In the genomic region with DNA sequence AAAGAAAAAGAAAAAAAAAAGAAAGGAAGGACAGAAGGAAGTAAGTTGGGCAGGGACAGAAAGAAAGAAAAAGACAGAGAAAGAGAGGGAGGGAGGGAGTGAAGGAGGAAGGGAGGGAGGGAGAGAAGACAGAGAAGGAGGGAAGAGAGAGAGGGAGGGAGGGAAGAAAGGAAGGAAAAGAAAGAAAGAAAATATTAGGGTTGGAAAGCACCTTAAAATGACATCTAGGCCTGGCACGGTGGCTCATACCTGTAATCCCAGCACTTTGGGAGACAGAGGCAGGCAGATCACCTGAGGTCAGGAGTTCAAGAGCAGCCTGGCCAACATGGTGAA, we compare ENCODE assay signal across 21 cellular contexts. TPM values are rescaled to one million over a fixed set of nuclear protein-coding genes. Genes with fewer than 3 reads are reported as not detected.
A peak's percentile ranks its signal among the peaks of the same experiment; 100 is the strongest.
DNase-seq lines count a peak whose midpoint lies in the region; ATAC-seq, FAIRE-seq and TF ChIP-seq lines count a peak whose summit lies in the region.
"Had no signal": no experiment of that assay in that cellular context is flagged by ENCODE, and none has a peak within 500 bp of the region (broad histone marks: within the 10 kb centered on the region; RNA-seq: fewer than 3 reads in every experiment).

No MANE protein-coding gene starts in this region.

- TF ChIP-seq CTCF in HepG2 (CRISPR knock-in tag; IDR thresholded peaks at IDR 0.05) (no peak), right lobe of liver (IDR thresholded peaks at IDR 0.05) (no peak), glutamatergic neuron (IDR thresholded peaks at IDR 0.05; ENCODE audit: partially characterized antibody, unreplicated experiment) (no peak), endothelial cell (IDR thresholded peaks at IDR 0.05; ENCODE audit: unreplicated experiment) (no peak)

- peaks cover 18% of the 10 kb centered on the region for H3K4me1 Mint-ChIP-seq in glutamatergic neuron (ENCODE audit: low read depth, unreplicated experiment)
- H3K4me1 Mint-ChIP-seq in endothelial cell (ENCODE audit: unreplicated experiment) = peaks cover 5% of the 10 kb centered on the region
- H3K4me1 Mint-ChIP-seq: H9 had no signal

- H3K27ac ChIP-seq in HepG2 (ENCODE audit: extremely low read length, insufficient read depth, low read length) = peak overlapping the region; percentile 26
- H3K27ac ChIP-seq in right lobe of liver = no peak overlapping the region
- H3K27ac ChIP-seq: 22Rv1, BLaER1 had no signal

- CTCF ChIA-PET in HepG2 (lab: Yijun Ruan, JAX; ENCODE audit: low intra/inter-chr PET ratio, low total read pairs) = no interaction called here

- peaks cover 55% of the 10 kb centered on the region for H3K4me1 ChIP-seq in HepG2 (ENCODE audit: insufficient read depth, low read length)
- H3K4me1 ChIP-seq in right lobe of liver = no peaks in the 10 kb centered on the region

- H3K27me3 Mint-ChIP-seq in glutamatergic neuron (ENCODE audit: unreplicated experiment) = peaks cover 13% of the 10 kb centered on the region
- H3K27me3 Mint-ChIP-seq in endothelial cell (ENCODE audit: unreplicated experiment) = peaks cover 7% of the 10 kb centered on the region
- H3K27me3 Mint-ChIP-seq: CD4-positive, alpha-beta memory T cell had no signal

- TF ChIP-seq EP300 in HepG2 (IDR thresholded peaks at IDR 0.05; ENCODE audit: low read depth in 2 of 2, low read length in 2 of 2) (no peak), HepG2 (CRISPR knock-in tag; IDR thresholded peaks at IDR 0.05; ENCODE audit: borderline replicate concordance) (no peak)

- POLR2A ChIA-PET in HepG2 (lab: Yijun Ruan, JAX) = no interaction called here

- peaks cover 23% of the 10 kb centered on the region for H3K36me3 Mint-ChIP-seq in glutamatergic neuron (ENCODE audit: unreplicated experiment)
- peaks cover 24% of the 10 kb centered on the region for H3K36me3 Mint-ChIP-seq in endothelial cell (ENCODE audit: low read depth, unreplicated experiment)

- H2AFZ ChIP-seq in HepG2 (ENCODE audit: low read length) = no peak overlapping the region

- intact Hi-C loops in HepG2 (cut with micrococcal nuclease; ENCODE audit: unreplicated experiment) (no loop called here), right lobe of liver (cut with DNase I) (no loop called here)

- H3K4me2 ChIP-seq in HepG2 (ENCODE audit: low read depth, low read length) = no peak overlapping the region
- H3K4me2 ChIP-seq: BLaER1 had no signal

- H3K36me3 ChIP-seq in HepG2 (replicated peaks in 1 of 2; ENCODE audit: control insufficient read depth in 1 of 2, insufficient read depth in 2 of 2, low read length in 2 of 2) (peaks cover 5 to 9% of the 10 kb centered on the region in 2 experiments), right lobe of liver (peaks cover 0 to 7% (median 0%) of the 10 kb centered on the region in 4 donors)

- no peaks in the 10 kb centered on the region for H3K79me2 ChIP-seq in HepG2 (ENCODE audit: insufficient read depth, low read length)

- ATAC-seq in HepG2 (no peak; the same call in 1 of the 3 replicates), right lobe of liver (no peak), HG02840 (IDR thresholded peaks at IDR 0.05; ENCODE audit: low FRiP score, unreplicated experiment) (no peak)

- H4K20me1 ChIP-seq in HepG2 (ENCODE audit: insufficient read depth, low read length) = no peaks in the 10 kb centered on the region

- FAIRE-seq in HepG2 (lab: Jason Lieb, UNC) = no peak
- FAIRE-seq: GM12891, GM19239, H1 had no signal

- peak overlapping the region; percentile 89 for H3K27ac Mint-ChIP-seq in glutamatergic neuron (ENCODE audit: unreplicated experiment)
- H3K27ac Mint-ChIP-seq in endothelial cell (ENCODE audit: unreplicated experiment) = no peak overlapping the region
- H3K27ac Mint-ChIP-seq: CD14-positive monocyte; CD4-positive, alpha-beta memory T cell; H9 had no signal

- BruUV-seq in HepG2 (replicated peaks; lab: Mats Ljungman, UMichigan) = no TSS peak

- WGBS in HepG2 (ENCODE audit: low lambda C conversion rate) = 81% methylated on average over 1 of the region's 1 CpG
- WGBS in right lobe of liver (ENCODE audit: insufficient coverage, low coverage, low lambda C conversion rate, missing lambda C conversion rate) = 100% methylated on average over 1 of the region's 1 CpG

- TF ChIP-seq POLR2A in HepG2 (IDR thresholded peaks at IDR 0.05; ENCODE audit: insufficient read depth in 1 of 2, low read depth in 2 of 2, low read length in 2 of 2) (no peak), right lobe of liver (IDR thresholded peaks at IDR 0.05) (no peak)

- in situ Hi-C loops in HepG2 (cut with HindIII; ENCODE audit: extremely low pct_ligation_motif_present, low pct_unique_long_range_greater_than_20kb) = no loop called here

- no peaks in the 10 kb centered on the region for H3K27me3 ChIP-seq in HepG2 (ENCODE audit: control insufficient read depth in 1 of 2, insufficient read depth in 2 of 2, low read length in 2 of 2)
- H3K27me3 ChIP-seq in right lobe of liver = no peaks in the 10 kb centered on the region
- H3K27me3 ChIP-seq: BLaER1 had no signal

- DNase-seq in HepG2 (ENCODE audit: low spot score) (no peak), right lobe of liver (no peak), glutamatergic neuron (no peak), endothelial cell (ENCODE audit: low spot score) (no peak)
- DNase-seq: CD4-positive, alpha-beta memory T cell; DMS 273 treated with DMSO at 0.1 percent for 48 hours; DMS53; DND-41; EL; H9 had no signal

- H3K9me3 Mint-ChIP-seq in glutamatergic neuron (ENCODE audit: unreplicated experiment) (peaks cover 21% of the 10 kb centered on the region), endothelial cell (ENCODE audit: unreplicated experiment) (no peaks in the 10 kb centered on the region)

- H3K9me3 ChIP-seq in HepG2 (ENCODE audit: low read length) (no peaks in the 10 kb centered on the region), right lobe of liver (no peaks in the 10 kb centered on the region)

- no peak overlapping the region for H3K4me3 ChIP-seq in HepG2 (replicated peaks in 1 of 3; ENCODE audit: insufficient read depth in 1 of 3, low read depth in 2 of 3, low read length in 3 of 3)
- H3K4me3 ChIP-seq in right lobe of liver = no peak overlapping the region
- H3K4me3 ChIP-seq: BLaER1 had no signal

- H3K4me3 Mint-ChIP-seq in glutamatergic neuron (ENCODE audit: unreplicated experiment) (no peak overlapping the region), endothelial cell (ENCODE audit: unreplicated experiment) (no peak overlapping the region)
- H3K4me3 Mint-ChIP-seq: CD14-positive monocyte; CD4-positive, alpha-beta memory T cell; H9 had no signal

- H3K9ac ChIP-seq in HepG2 (ENCODE audit: insufficient read depth, low read depth, low read length) = no peak overlapping the region
- H3K9ac ChIP-seq: BLaER1 had no signal

- TF ChIP-seq RAD21 in HepG2 (CRISPR knock-in tag; IDR thresholded peaks at IDR 0.05) = no peak

RNA-seq across cellular contexts. Expression of a gene that starts 33.2 kb away (rescaled TPM):
- total RNA-seq in HepG2 (2016; rRNA removed; fragmentation: Illumina TruSeq; extraction: Trizol) (46.8 and 63.4 TPM in 2 replicates), right lobe of liver (10 to 100 TPM; 10.3 to 18.2 (median 11.3) TPM), glutamatergic neuron (ENCODE audit: unreplicated experiment) (19.5 TPM), endothelial cell (ENCODE audit: unreplicated experiment) (17.2 TPM)
- total RNA-seq in HepG2 (2016; cell fraction: cytosol; rRNA removed; fragmentation: Illumina TruSeq; extraction: Trizol; ENCODE audit: low read depth) = 4.3 and 4.6 TPM in 2 replicates
- total RNA-seq in HepG2 (2016; cell fraction: insoluble cytoplasmic fraction; rRNA removed; fragmentation: Illumina TruSeq; extraction: Trizol) = 45.4 and 62.9 TPM in 2 replicates
- 15.5 and 16.7 TPM in 2 replicates for total RNA-seq in HepG2 (2016; cell fraction: membrane; rRNA removed; fragmentation: Illumina TruSeq; extraction: Trizol)
- total RNA-seq in HepG2 (2016; cell fraction: nucleus; rRNA removed; fragmentation: Illumina TruSeq; extraction: Trizol) = 27.9 and 28.4 TPM in 2 replicates
- 34.4 and 36.6 TPM in 2 replicates for polyA plus RNA-seq in HepG2 (2011; rRNA removed)
- polyA plus RNA-seq in HepG2 (2011; cell fraction: cytosol; rRNA removed) = 23.0 and 32.0 TPM in 2 replicates
- 12.1 and 17.5 TPM in 2 replicates for polyA plus RNA-seq in HepG2 (2011; cell fraction: nucleus; rRNA removed)
- 23.7 and 26.2 TPM in 2 replicates for polyA plus RNA-seq in HepG2 (2012)
- 2.5 TPM in 2 replicates for polyA plus RNA-seq in HepG2 (2016; cell fraction: cytosol; fragmentation: Illumina TruSeq; extraction: Trizol; ENCODE audit: low read depth)
- 55.4 and 56.5 TPM in 2 replicates for polyA plus RNA-seq in HepG2 (2016; cell fraction: insoluble cytoplasmic fraction; fragmentation: Illumina TruSeq; extraction: Trizol; ENCODE audit: low read depth)
- 6.5 and 7.2 TPM in 2 replicates for polyA plus RNA-seq in HepG2 (2016; cell fraction: membrane; fragmentation: Illumina TruSeq; extraction: Trizol; ENCODE audit: low read depth)
- 33.3 and 36.2 TPM in 2 replicates for polyA plus RNA-seq in HepG2 (2016; cell fraction: nucleus; fragmentation: Illumina TruSeq; extraction: Trizol; ENCODE audit: insufficient read depth, low read depth)
- 24.9 and 38.7 TPM in 2 replicates for polyA minus RNA-seq in HepG2 (2011; rRNA and poly(A)+ RNA removed; ENCODE audit: low replicate concordance)
- 27.8 and 30.8 TPM in 2 replicates for polyA minus RNA-seq in HepG2 (2011; cell fraction: cytosol; rRNA and poly(A)+ RNA removed)
- polyA minus RNA-seq in HepG2 (2011; cell fraction: nucleus; rRNA and poly(A)+ RNA removed) = 26.4 and 34.6 TPM in 2 replicates

RNA-seq across cellular contexts. Expression of a gene that starts 33.2 kb away (rescaled TPM):
- total RNA-seq in HepG2 (2016; rRNA removed; fragmentation: Illumina TruSeq; extraction: Trizol) = 5.4 and 5.6 TPM in 2 replicates
- total RNA-seq in HepG2 (2016; cell fraction: cytosol; rRNA removed; fragmentation: Illumina TruSeq; extraction: Trizol; ENCODE audit: low read depth) = 1.1 and 1.2 TPM in 2 replicates
- 4.7 and 5.2 TPM in 2 replicates for total RNA-seq in HepG2 (2016; cell fraction: insoluble cytoplasmic fraction; rRNA removed; fragmentation: Illumina TruSeq; extraction: Trizol)
- total RNA-seq in HepG2 (2016; cell fraction: membrane; rRNA removed; fragmentation: Illumina TruSeq; extraction: Trizol) = 3.0 TPM in 2 replicates
- total RNA-seq in HepG2 (2016; cell fraction: nucleus; rRNA removed; fragmentation: Illumina TruSeq; extraction: Trizol) = 3.8 and 4.4 TPM in 2 replicates
- polyA plus RNA-seq in HepG2 (2011; rRNA removed) = 4.6 and 5.3 TPM in 2 replicates
- polyA plus RNA-seq in HepG2 (2011; cell fraction: cytosol; rRNA removed) = 4.0 and 4.4 TPM in 2 replicates
- polyA plus RNA-seq in HepG2 (2011; cell fraction: nucleus; rRNA removed) = 6.4 and 7.0 TPM in 2 replicates
- polyA plus RNA-seq in HepG2 (2012) = 3.5 and 3.7 TPM in 2 replicates
- 0.60 and 0.69 TPM in 2 replicates for polyA plus RNA-seq in HepG2 (2016; cell fraction: cytosol; fragmentation: Illumina TruSeq; extraction: Trizol; ENCODE audit: low read depth)
- 5.0 and 5.2 TPM in 2 replicates for polyA plus RNA-seq in HepG2 (2016; cell fraction: insoluble cytoplasmic fraction; fragmentation: Illumina TruSeq; extraction: Trizol; ENCODE audit: low read depth)
- 1.2 and 1.6 TPM in 2 replicates for polyA plus RNA-seq in HepG2 (2016; cell fraction: membrane; fragmentation: Illumina TruSeq; extraction: Trizol; ENCODE audit: low read depth)
- polyA plus RNA-seq in HepG2 (2016; cell fraction: nucleus; fragmentation: Illumina TruSeq; extraction: Trizol; ENCODE audit: insufficient read depth, low read depth) = 5.2 and 5.3 TPM in 2 replicates
- polyA minus RNA-seq in HepG2 (2011; rRNA and poly(A)+ RNA removed; ENCODE audit: low replicate concordance) = 2.1 and 16.1 TPM in 2 replicates
- polyA minus RNA-seq in HepG2 (2011; cell fraction: cytosol; rRNA and poly(A)+ RNA removed) = 4.9 and 5.5 TPM in 2 replicates
- polyA minus RNA-seq in HepG2 (2011; cell fraction: nucleus; rRNA and poly(A)+ RNA removed) = 5.0 and 6.8 TPM in 2 replicates
- total RNA-seq in right lobe of liver = 1 to 10 TPM; 1.8 to 3.2 (median 2.0) TPM
- total RNA-seq in glutamatergic neuron (ENCODE audit: unreplicated experiment) = 8.6 TPM
- 6.9 TPM for total RNA-seq in endothelial cell (ENCODE audit: unreplicated experiment)

RNA-seq across cellular contexts. Expression of a gene that starts 42.0 kb away (rescaled TPM):
- total RNA-seq in HepG2 (2016; rRNA removed; fragmentation: Illumina TruSeq; extraction: Trizol) = not detected in 2 replicates
- not detected in 2 replicates for total RNA-seq in HepG2 (2016; cell fraction: cytosol; rRNA removed; fragmentation: Illumina TruSeq; extraction: Trizol; ENCODE audit: low read depth)
- not detected in 2 replicates for total RNA-seq in HepG2 (2016; cell fraction: insoluble cytoplasmic fraction; rRNA removed; fragmentation: Illumina TruSeq; extraction: Trizol)
- not detected in 2 replicates for total RNA-seq in HepG2 (2016; cell fraction: membrane; rRNA removed; fragmentation: Illumina TruSeq; extraction: Trizol)
- not detected in 2 replicates for total RNA-seq in HepG2 (2016; cell fraction: nucleus; rRNA removed; fragmentation: Illumina TruSeq; extraction: Trizol)
- polyA plus RNA-seq in HepG2 (2011; rRNA removed) = 0.12 and 0.21 TPM in 2 replicates
- 0.22 and 0.74 TPM in 2 replicates for polyA plus RNA-seq in HepG2 (2011; cell fraction: cytosol; rRNA removed)
- polyA plus RNA-seq in HepG2 (2011; cell fraction: nucleus; rRNA removed) = 0.37 and 0.38 TPM in 2 replicates
- polyA plus RNA-seq in HepG2 (2012) = not detected in 2 replicates
- polyA plus RNA-seq in HepG2 (2016; cell fraction: cytosol; fragmentation: Illumina TruSeq; extraction: Trizol; ENCODE audit: low read depth) = not detected in 2 replicates
- not detected in 2 replicates for polyA plus RNA-seq in HepG2 (2016; cell fraction: insoluble cytoplasmic fraction; fragmentation: Illumina TruSeq; extraction: Trizol; ENCODE audit: low read depth)
- not detected in 2 replicates for polyA plus RNA-seq in HepG2 (2016; cell fraction: membrane; fragmentation: Illumina TruSeq; extraction: Trizol; ENCODE audit: low read depth)
- not detected in 2 replicates for polyA plus RNA-seq in HepG2 (2016; cell fraction: nucleus; fragmentation: Illumina TruSeq; extraction: Trizol; ENCODE audit: insufficient read depth, low read depth)
- not detected in 2 replicates for polyA minus RNA-seq in HepG2 (2011; rRNA and poly(A)+ RNA removed; ENCODE audit: low replicate concordance)
- not detected in 2 replicates for polyA minus RNA-seq in HepG2 (2011; cell fraction: cytosol; rRNA and poly(A)+ RNA removed)
- not detected in 2 replicates for polyA minus RNA-seq in HepG2 (2011; cell fraction: nucleus; rRNA and poly(A)+ RNA removed)
- total RNA-seq in right lobe of liver = under 1 TPM in 2 of 6 experiments, not detected in 4; 0.74 to 0.93 TPM
- not detected for total RNA-seq in glutamatergic neuron (ENCODE audit: unreplicated experiment)
- not detected for total RNA-seq in endothelial cell (ENCODE audit: unreplicated experiment)
- total RNA-seq: A673; CD4-positive, alpha-beta memory T cell; G401; H1; H9; HT-29 had no signal
- polyA plus RNA-seq: AG04450; CD14-positive monocyte; CD4-positive, alpha-beta memory T cell had no signal

RNA-seq across cellular contexts. Expression of a gene that starts 46.9 kb away (rescaled TPM):
- 7.4 and 10.1 TPM in 2 replicates for total RNA-seq in HepG2 (2016; rRNA removed; fragmentation: Illumina TruSeq; extraction: Trizol)
- total RNA-seq in HepG2 (2016; cell fraction: cytosol; rRNA removed; fragmentation: Illumina TruSeq; extraction: Trizol; ENCODE audit: low read depth) = 1.6 and 1.9 TPM in 2 replicates
- total RNA-seq in HepG2 (2016; cell fraction: insoluble cytoplasmic fraction; rRNA removed; fragmentation: Illumina TruSeq; extraction: Trizol) = 7.6 and 10.2 TPM in 2 replicates
- total RNA-seq in HepG2 (2016; cell fraction: membrane; rRNA removed; fragmentation: Illumina TruSeq; extraction: Trizol) = 5.4 and 6.1 TPM in 2 replicates
- total RNA-seq in HepG2 (2016; cell fraction: nucleus; rRNA removed; fragmentation: Illumina TruSeq; extraction: Trizol) = 7.0 and 8.3 TPM in 2 replicates
- 31.3 and 49.2 TPM in 2 replicates for polyA plus RNA-seq in HepG2 (2011; rRNA removed)
- polyA plus RNA-seq in HepG2 (2011; cell fraction: cytosol; rRNA removed) = 33.5 and 37.7 TPM in 2 replicates
- polyA plus RNA-seq in HepG2 (2011; cell fraction: nucleus; rRNA removed) = 96.7 and 99.2 TPM in 2 replicates
- polyA plus RNA-seq in HepG2 (2012) = 15.6 and 27.0 TPM in 2 replicates
- polyA plus RNA-seq in HepG2 (2016; cell fraction: cytosol; fragmentation: Illumina TruSeq; extraction: Trizol; ENCODE audit: low read depth) = 1.5 TPM in 2 replicates
- polyA plus RNA-seq in HepG2 (2016; cell fraction: insoluble cytoplasmic fraction; fragmentation: Illumina TruSeq; extraction: Trizol; ENCODE audit: low read depth) = 10.0 and 11.9 TPM in 2 replicates
- polyA plus RNA-seq in HepG2 (2016; cell fraction: membrane; fragmentation: Illumina TruSeq; extraction: Trizol; ENCODE audit: low read depth) = 5.0 and 5.4 TPM in 2 replicates
- 19.6 and 21.4 TPM in 2 replicates for polyA plus RNA-seq in HepG2 (2016; cell fraction: nucleus; fragmentation: Illumina TruSeq; extraction: Trizol; ENCODE audit: insufficient read depth, low read depth)
- polyA minus RNA-seq in HepG2 (2011; rRNA and poly(A)+ RNA removed; ENCODE audit: low replicate concordance) = 1.3 and 64.0 TPM in 2 replicates
- polyA minus RNA-seq in HepG2 (2011; cell fraction: cytosol; rRNA and poly(A)+ RNA removed) = 19.8 and 26.7 TPM in 2 replicates
- polyA minus RNA-seq in HepG2 (2011; cell fraction: nucleus; rRNA and poly(A)+ RNA removed) = 14.9 and 19.3 TPM in 2 replicates
- 1 to 10 TPM; 3.9 to 6.1 (median 4.9) TPM for total RNA-seq in right lobe of liver
- 56.8 TPM for total RNA-seq in glutamatergic neuron (ENCODE audit: unreplicated experiment)
- 6.1 TPM for total RNA-seq in endothelial cell (ENCODE audit: unreplicated experiment)

RNA-seq across cellular contexts. Expression of a gene that starts 55.1 kb away (rescaled TPM):
- total RNA-seq in HepG2 (2016; rRNA removed; fragmentation: Illumina TruSeq; extraction: Trizol) = not detected in 2 replicates
- not detected in 2 replicates for total RNA-seq in HepG2 (2016; cell fraction: cytosol; rRNA removed; fragmentation: Illumina TruSeq; extraction: Trizol; ENCODE audit: low read depth)
- total RNA-seq in HepG2 (2016; cell fraction: insoluble cytoplasmic fraction; rRNA removed; fragmentation: Illumina TruSeq; extraction: Trizol) = not detected in 2 replicates
- not detected in 2 replicates for total RNA-seq in HepG2 (2016; cell fraction: membrane; rRNA removed; fragmentation: Illumina TruSeq; extraction: Trizol)
- total RNA-seq in HepG2 (2016; cell fraction: nucleus; rRNA removed; fragmentation: Illumina TruSeq; extraction: Trizol) = not detected in 2 replicates
- polyA plus RNA-seq in HepG2 (2011; rRNA removed) = not detected in 2 replicates
- polyA plus RNA-seq in HepG2 (2011; cell fraction: cytosol; rRNA removed) = not detected in 2 replicates
- polyA plus RNA-seq in HepG2 (2011; cell fraction: nucleus; rRNA removed) = not detected in 2 replicates
- not detected in 2 replicates for polyA plus RNA-seq in HepG2 (2012)
- polyA plus RNA-seq in HepG2 (2016; cell fraction: cytosol; fragmentation: Illumina TruSeq; extraction: Trizol; ENCODE audit: low read depth) = not detected in 2 replicates
- not detected in 2 replicates for polyA plus RNA-seq in HepG2 (2016; cell fraction: insoluble cytoplasmic fraction; fragmentation: Illumina TruSeq; extraction: Trizol; ENCODE audit: low read depth)
- not detected in 2 replicates for polyA plus RNA-seq in HepG2 (2016; cell fraction: membrane; fragmentation: Illumina TruSeq; extraction: Trizol; ENCODE audit: low read depth)
- not detected in 2 replicates for polyA plus RNA-seq in HepG2 (2016; cell fraction: nucleus; fragmentation: Illumina TruSeq; extraction: Trizol; ENCODE audit: insufficient read depth, low read depth)
- polyA minus RNA-seq in HepG2 (2011; rRNA and poly(A)+ RNA removed; ENCODE audit: low replicate concordance) = not detected in 2 replicates
- not detected in 2 replicates for polyA minus RNA-seq in HepG2 (2011; cell fraction: cytosol; rRNA and poly(A)+ RNA removed)
- polyA minus RNA-seq in HepG2 (2011; cell fraction: nucleus; rRNA and poly(A)+ RNA removed) = not detected in 2 replicates
- total RNA-seq in right lobe of liver = 10 to 100 TPM in 2 of 6 experiments, 1 to 10 TPM in 4; 1.8 to 41.2 (median 7.0) TPM
- total RNA-seq in glutamatergic neuron (ENCODE audit: unreplicated experiment) = not detected
- total RNA-seq in endothelial cell (ENCODE audit: unreplicated experiment) = not detected
- total RNA-seq: A673, G401, H1, H9, HT-29 had no signal
- polyA plus RNA-seq: AG04450, CD14-positive monocyte, H1 had no signal
